18 cellular contexts compared by ENCODE assay signal in the genomic region with DNA sequence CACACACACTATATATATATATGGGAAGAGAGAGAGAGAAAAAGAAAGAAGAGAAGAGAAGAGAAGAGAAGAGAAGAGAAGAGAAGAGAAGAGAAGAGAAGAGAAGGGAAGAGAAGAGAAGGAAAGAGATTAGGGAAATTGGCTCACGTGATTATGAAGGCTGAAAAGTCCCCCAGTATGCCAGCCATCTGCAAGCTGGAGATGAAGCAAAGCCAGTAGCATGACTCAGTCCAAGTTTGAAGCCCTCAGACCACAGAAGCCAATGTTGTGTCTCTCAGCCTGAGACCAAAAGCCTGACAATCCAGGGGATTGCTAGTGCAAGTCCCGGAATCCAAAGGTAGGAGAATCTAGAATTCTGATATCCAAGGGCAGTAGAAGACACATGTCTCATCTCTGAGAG.
A peak's percentile ranks its signal among the peaks of the same experiment; 100 is the strongest.
DNase-seq lines count a peak whose midpoint lies in the region; ATAC-seq, FAIRE-seq and TF ChIP-seq lines count a peak whose summit lies in the region.
"Had no signal": no experiment of that assay in that cellular context is flagged by ENCODE, and none has a peak within 500 bp of the region (broad histone marks: within the 10 kb centered on the region; RNA-seq: fewer than 3 reads in every experiment).

No MANE protein-coding gene starts in this region.

- DNase-seq in activated T-cell treated with anti-CD3 and anti-CD28 coated beads, Interleukin-2, amount 50 U/mL, for 24 hours = no peak
- no peak for DNase-seq in activated T-cell treated with anti-CD3 and anti-CD28 coated beads, Interleukin-2, amount 50 U/mL, for 48 hours
- DNase-seq in OCI-M1 (lab: John Stamatoyannopoulos, UW) = peak; percentile 6
- peak; percentile 71 for DNase-seq in fibroblast of peridontal ligament (ENCODE audit: extremely low read depth)
- DNase-seq in smooth muscle cell (lab: John Stamatoyannopoulos, UW; ENCODE audit: unreplicated experiment) = no peak
- no peak for DNase-seq in H54 (ENCODE audit: insufficient read length, low spot score)
- no peak for DNase-seq in NCI-H1694 (lab: John Stamatoyannopoulos, UW)
- DNase-seq: activated naive CD8-positive, alpha-beta T cell treated with anti-CD3 and anti-CD28 coated beads, Interleukin-2, amount 10 ng/mL, durations not matched to agents 7 days and 5 days; CD8-positive, alpha-beta memory T cell; cortex of kidney; hippocampal formation; NCI-H226; ovary; tibial artery had no signal

- H3K36me3 ChIP-seq in smooth muscle cell (ENCODE audit: low read depth) (no peaks in the 10 kb centered on the region), gastroesophageal sphincter (no peaks in the 10 kb centered on the region)
- H3K36me3 ChIP-seq: ovary, tibial artery had no signal

- H3K79me2 ChIP-seq in smooth muscle cell (ENCODE audit: low read depth) = no peaks in the 10 kb centered on the region

- no peak overlapping the region for H2AFZ ChIP-seq in smooth muscle cell (ENCODE audit: low read depth)

- H3K9me3 Mint-ChIP-seq in activated T-cell treated with anti-CD3 and anti-CD28 coated beads, Interleukin-2, amount 50 U/mL, for 24 hours = no peaks in the 10 kb centered on the region
- H3K9me3 Mint-ChIP-seq: activated naive CD8-positive, alpha-beta T cell treated with anti-CD3 and anti-CD28 coated beads, Interleukin-2, amount 10 ng/mL, durations not matched to agents 7 days and 5 days; CD8-positive, alpha-beta memory T cell had no signal

- peak overlapping the region; percentile 22 for H3K27ac ChIP-seq in smooth muscle cell (ENCODE audit: low read depth)
- H3K27ac ChIP-seq in gastroesophageal sphincter = no peak overlapping the region
- H3K27ac ChIP-seq: ovary, tibial artery had no signal

- H3K4me1 ChIP-seq in smooth muscle cell (ENCODE audit: low read depth) (no peaks in the 10 kb centered on the region), gastroesophageal sphincter (no peaks in the 10 kb centered on the region)
- H3K4me1 ChIP-seq: tibial artery had no signal

- peaks cover 27% of the 10 kb centered on the region for H3K4me1 Mint-ChIP-seq in activated T-cell treated with anti-CD3 and anti-CD28 coated beads, Interleukin-2, amount 50 U/mL, for 24 hours (ENCODE audit: low read depth)

- H3K4me2 ChIP-seq in smooth muscle cell = peak overlapping the region; percentile 16

- H3K4me3 ChIP-seq in smooth muscle cell (no peak overlapping the region), gastroesophageal sphincter (no peak overlapping the region)
- H3K4me3 ChIP-seq: ovary, skin epidermis, tibial artery had no signal

- no peak overlapping the region for H3K9ac ChIP-seq in smooth muscle cell (ENCODE audit: low read depth)

- H3F3A ChIP-seq in smooth muscle cell (ENCODE audit: low read depth) = no peaks in the 10 kb centered on the region

- no peak for TF ChIP-seq POLR2A in H54 (IDR thresholded peaks at IDR 0.05; ENCODE audit: low read depth, low read length)
- no peak for TF ChIP-seq POLR2A in gastroesophageal sphincter (IDR thresholded peaks at IDR 0.05)

- no peak overlapping the region for H3K4me3 Mint-ChIP-seq in activated T-cell treated with anti-CD3 and anti-CD28 coated beads, Interleukin-2, amount 50 U/mL, for 24 hours
- H3K4me3 Mint-ChIP-seq: activated naive CD8-positive, alpha-beta T cell treated with anti-CD3 and anti-CD28 coated beads, Interleukin-2, amount 10 ng/mL, durations not matched to agents 7 days and 5 days had no signal

- H4K20me1 ChIP-seq in smooth muscle cell (ENCODE audit: low read depth) = no peaks in the 10 kb centered on the region

- no peaks in the 10 kb centered on the region for H3K27me3 Mint-ChIP-seq in activated T-cell treated with anti-CD3 and anti-CD28 coated beads, Interleukin-2, amount 50 U/mL, for 24 hours

- H3K9me3 ChIP-seq in smooth muscle cell (replicated peaks; ENCODE audit: low read depth) (no peaks in the 10 kb centered on the region), gastroesophageal sphincter (no peaks in the 10 kb centered on the region)
- H3K9me3 ChIP-seq: ovary, tibial artery had no signal

- no peak for TF ChIP-seq CTCF in smooth muscle cell (IDR thresholded peaks at IDR 0.05; ENCODE audit: borderline replicate concordance, insufficient read depth, poor library complexity, severe bottlenecking)
- no peak for TF ChIP-seq CTCF in gastroesophageal sphincter (IDR thresholded peaks at IDR 0.05)

- FAIRE-seq in H54 (lab: Jason Lieb, UNC) = no peak
- FAIRE-seq: A204.1 had no signal

- 44% methylated on average over 2 of the region's 2 CpGs for WGBS in smooth muscle cell (ENCODE audit: low lambda C conversion rate)
- 41 to 89% methylated on average over 1 to 2 of the region's 2 CpGs for WGBS in gastroesophageal sphincter (ENCODE audit: low coverage in 1 of 2), 2 donors

- no peak for TF ChIP-seq EP300 in gastroesophageal sphincter (IDR thresholded peaks at IDR 0.05)

- no peaks in the 10 kb centered on the region for H3K36me3 Mint-ChIP-seq in activated T-cell treated with anti-CD3 and anti-CD28 coated beads, Interleukin-2, amount 50 U/mL, for 24 hours (ENCODE audit: low read depth)
- H3K36me3 Mint-ChIP-seq: activated naive CD8-positive, alpha-beta T cell treated with anti-CD3 and anti-CD28 coated beads, Interleukin-2, amount 10 ng/mL, durations not matched to agents 7 days and 5 days; CD8-positive, alpha-beta memory T cell had no signal

- peak overlapping the region; percentile 2 for H3K27ac Mint-ChIP-seq in activated T-cell treated with anti-CD3 and anti-CD28 coated beads, Interleukin-2, amount 50 U/mL, for 24 hours
- H3K27ac Mint-ChIP-seq: activated naive CD8-positive, alpha-beta T cell treated with anti-CD3 and anti-CD28 coated beads, Interleukin-2, amount 10 ng/mL, durations not matched to agents 7 days and 5 days had no signal

- H3K27me3 ChIP-seq in smooth muscle cell (ENCODE audit: low read depth) = no peaks in the 10 kb centered on the region
- H3K27me3 ChIP-seq in gastroesophageal sphincter = no peaks in the 10 kb centered on the region
- H3K27me3 ChIP-seq: ovary, tibial artery had no signal

- no peak for ATAC-seq in gastroesophageal sphincter
- ATAC-seq: HCT116 had no signal

Comparison
In these comparisons a context has a peak if more than half of its experiments do, and no peak if none do; other contexts are left out.
1. DNase-seq: peak in OCI-M1 (single experiment) and fibroblast of peridontal ligament (single experiment); none in activated T-cell treated with anti-CD3 and anti-CD28 coated beads, Interleukin-2, amount 50 U/mL, for 24 hours (single experiment), activated T-cell treated with anti-CD3 and anti-CD28 coated beads, Interleukin-2, amount 50 U/mL, for 48 hours (0 of 2), smooth muscle cell (single experiment), H54 (single experiment) and NCI-H1694 (single experiment).